In the genomic region with DNA sequence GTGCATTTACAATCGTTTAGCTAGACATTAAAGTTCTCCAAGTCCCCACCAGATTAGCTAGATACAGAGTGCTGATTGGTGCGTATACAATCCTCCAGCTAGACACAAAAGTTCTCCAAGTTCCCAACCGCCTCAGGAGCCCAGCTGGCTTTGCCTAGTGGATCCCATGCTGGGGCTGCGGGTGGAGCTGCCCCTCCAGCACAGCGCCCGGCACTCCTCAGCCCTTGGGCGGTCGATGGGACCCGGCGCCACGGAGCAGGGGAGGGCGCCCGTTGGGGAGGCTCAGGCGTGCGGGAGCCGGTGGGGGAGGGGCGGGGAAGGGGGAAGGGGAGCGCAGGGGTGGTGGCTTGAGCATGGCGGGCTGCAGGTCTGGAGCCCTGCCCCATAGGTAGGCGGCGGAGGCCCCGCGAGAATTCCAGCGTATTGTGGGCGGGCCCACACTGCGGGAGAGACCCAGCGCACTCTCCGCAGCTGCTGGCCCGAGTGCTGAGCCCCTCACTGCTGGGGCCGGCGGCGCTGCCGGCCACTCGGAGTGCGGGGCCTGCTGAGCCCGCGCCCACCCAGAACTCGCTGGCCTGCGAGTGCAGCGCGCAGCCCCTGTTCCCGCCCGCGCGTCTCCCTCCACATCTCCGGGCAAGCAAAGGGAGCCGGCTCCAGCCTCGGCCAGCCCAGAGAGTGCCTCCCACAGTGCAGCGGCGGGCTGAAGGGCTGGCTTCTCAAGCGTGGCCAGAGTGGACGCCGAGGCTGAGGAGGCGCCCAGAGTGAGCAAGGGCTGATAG, we compare ENCODE assay signal across 18 cellular contexts.
"Had no signal": no experiment of that assay in that cellular context is flagged by ENCODE, and none has a peak within 500 bp of the region (broad histone marks: within the 10 kb centered on the region; RNA-seq: fewer than 3 reads in every experiment).

No MANE protein-coding gene starts in this region.

- H3K27ac Mint-ChIP-seq: activated B cell treated with CpG ODN at 0.5 μM for 24 hours; activated CD4-positive, alpha-beta T cell treated with anti-CD3 and anti-CD28 coated beads, Interleukin-2, amount 10 ng/mL, durations not matched to agents 7 days and 5 days; T-helper 1 cell treated with Interleukin-12 subunit alpha and Interleukin-12 subunit beta and Interleukin-4 antibody, amounts not matched to agents 30 μg/mL and 1 μg/mL, for 36 hours had no signal

- H3K27me3 ChIP-seq: adrenal gland, left lung, pancreas, tibial nerve had no signal

- DNase-seq: activated B cell treated with CpG ODN at 0.5 μM for 24 hours; activated CD4-positive, alpha-beta T cell treated with anti-CD3 and anti-CD28 coated beads, Interleukin-2, amount 10 ng/mL, durations not matched to agents 7 days and 5 days; activated CD8-positive, alpha-beta memory T cell treated with anti-CD3 and anti-CD28 coated beads for 24 hours; activated naive CD4-positive, alpha-beta T cell treated with anti-CD3 and anti-CD28 coated beads, Interleukin-2, amount 50 U/mL, for 16 hours; adrenal gland; central memory CD4-positive, alpha-beta T cell; cortex of kidney; effector memory CD4-positive, alpha-beta T cell; hippocampal formation; mesenchymal stem cell had no signal

- H3K4me1 ChIP-seq: adrenal gland, left lung, pancreas, tibial nerve had no signal

- H3K36me3 ChIP-seq: adrenal gland, left lung, pancreas, tibial nerve had no signal

- H3K9me3 Mint-ChIP-seq: activated B cell treated with CpG ODN at 0.5 μM for 24 hours, neural crest cell had no signal

- ATAC-seq: left lung, pancreas had no signal

- H3K4me3 Mint-ChIP-seq: activated B cell treated with CpG ODN at 0.5 μM for 24 hours; activated CD4-positive, alpha-beta T cell treated with anti-CD3 and anti-CD28 coated beads, Interleukin-2, amount 10 ng/mL, durations not matched to agents 7 days and 5 days; neural crest cell; T-helper 1 cell treated with Interleukin-12 subunit alpha and Interleukin-12 subunit beta and Interleukin-4 antibody, amounts not matched to agents 30 μg/mL and 1 μg/mL, for 36 hours had no signal

- H3K27ac ChIP-seq: adrenal gland, epithelial cell of prostate, left lung, pancreas, SK-N-MC, skin epidermis, tibial nerve had no signal

- H3K27me3 Mint-ChIP-seq: activated B cell treated with CpG ODN at 0.5 μM for 24 hours; activated CD4-positive, alpha-beta T cell treated with anti-CD3 and anti-CD28 coated beads, Interleukin-2, amount 10 ng/mL, durations not matched to agents 7 days and 5 days had no signal

- H3K9me3 ChIP-seq: adrenal gland, pancreas had no signal

- H3K4me3 ChIP-seq: adrenal gland, left lung, pancreas, SK-N-MC, skin epidermis, tibial nerve had no signal

- H3K4me1 Mint-ChIP-seq: activated B cell treated with CpG ODN at 0.5 μM for 24 hours; activated CD4-positive, alpha-beta T cell treated with anti-CD3 and anti-CD28 coated beads, Interleukin-2, amount 10 ng/mL, durations not matched to agents 7 days and 5 days; neural crest cell had no signal
